ENCODE assay signal across 8 cellular contexts in genomic region chr14:61461808-61462275, GRCh38.
DNase-seq lines count a peak whose midpoint lies in the region; ATAC-seq and TF ChIP-seq lines count a peak whose summit lies in the region.

No MANE protein-coding gene starts in this region.

- no peak for TF ChIP-seq POLR2A in body of pancreas (IDR thresholded peaks at IDR 0.05)

- intact Hi-C loops in body of pancreas (cut with DNase I), result no loop called here

- H3K9me3 ChIP-seq in OCI-LY3 (ENCODE audit: insufficient read depth, low read length) (no peaks in the 10 kb centered on the region), body of pancreas (no peaks in the 10 kb centered on the region)

- DNase-seq in 8988T, result peak; percentile 38
- DNase-seq in DMS79 (lab: John Stamatoyannopoulos, UW), result peak; percentile 54
- DNase-seq in KBM-7, result peak; percentile 86
- peak in 2 of 4 donors; percentile 24 to 62 for DNase-seq in body of pancreas
- peak; percentile 90 for DNase-seq in inferior parietal cortex (ENCODE audit: extremely low spot score)

- 46 to 50% methylated on average over 7 of the region's 7 CpGs for WGBS in body of pancreas, 2 donors

- no peaks in the 10 kb centered on the region for H3K79me2 ChIP-seq in OCI-LY3 (ENCODE audit: low read length)

- ATAC-seq in body of pancreas, result peak; percentile 67
- ATAC-seq in stimulated activated memory B cell treated with anti-CD40 and anti-IgM and Interleukin-4, amounts not matched to agents 10 μg/mL and 1 μg/mL and 100 μg/mL, for 72 hours, result peak; percentile 53
- no peak for ATAC-seq in GM21423 (IDR thresholded peaks at IDR 0.05; ENCODE audit: unreplicated experiment)

- H3K27ac ChIP-seq in OCI-LY3 (ENCODE audit: low read length) (no peak overlapping the region), body of pancreas (no peak overlapping the region)

- H3K36me3 Mint-ChIP-seq in stimulated activated memory B cell treated with anti-CD40 and anti-IgM and Interleukin-4, amounts not matched to agents 10 μg/mL and 1 μg/mL and 100 μg/mL, for 72 hours, result no peaks in the 10 kb centered on the region

- peak overlapping the region; percentile 12 for H3K27ac Mint-ChIP-seq in stimulated activated memory B cell treated with anti-CD40 and anti-IgM and Interleukin-4, amounts not matched to agents 10 μg/mL and 1 μg/mL and 100 μg/mL, for 72 hours

- TF ChIP-seq CTCF in OCI-LY3 (IDR thresholded peaks at IDR 0.05; ENCODE audit: low read depth, low read length), result peak; percentile 83
- TF ChIP-seq CTCF in body of pancreas (IDR thresholded peaks at IDR 0.05), result peak; percentile 59 to 88 (median 82)

- H3K4me3 Mint-ChIP-seq in stimulated activated memory B cell treated with anti-CD40 and anti-IgM and Interleukin-4, amounts not matched to agents 10 μg/mL and 1 μg/mL and 100 μg/mL, for 72 hours, result no peak overlapping the region

- peaks cover 3% of the 10 kb centered on the region for H3K9me3 Mint-ChIP-seq in stimulated activated memory B cell treated with anti-CD40 and anti-IgM and Interleukin-4, amounts not matched to agents 10 μg/mL and 1 μg/mL and 100 μg/mL, for 72 hours

- H3K9ac ChIP-seq in OCI-LY3 (ENCODE audit: low read length), result no peak overlapping the region

- H3K4me1 Mint-ChIP-seq in stimulated activated memory B cell treated with anti-CD40 and anti-IgM and Interleukin-4, amounts not matched to agents 10 μg/mL and 1 μg/mL and 100 μg/mL, for 72 hours, result peaks cover 20% of the 10 kb centered on the region

- in situ Hi-C loops in KBM-7 (cut with MboI; ENCODE audit: low pct_unique_long_range_greater_than_20kb, low sequenced_read_pairs), result loop anchor here (25.0 kb wide), 1 partner anchor 675 kb away; no protein-coding TSS in a partner anchor

- H3K27me3 ChIP-seq in OCI-LY3 (ENCODE audit: low read depth, low read length) (no peaks in the 10 kb centered on the region), body of pancreas (no peaks in the 10 kb centered on the region)

- H3K27me3 Mint-ChIP-seq in stimulated activated memory B cell treated with anti-CD40 and anti-IgM and Interleukin-4, amounts not matched to agents 10 μg/mL and 1 μg/mL and 100 μg/mL, for 72 hours, result no peaks in the 10 kb centered on the region

- H3K4me1 ChIP-seq in OCI-LY3 (ENCODE audit: low read length), result peaks cover 18% of the 10 kb centered on the region
- H3K4me1 ChIP-seq in body of pancreas, result no peaks in the 10 kb centered on the region

- H3K4me3 ChIP-seq in OCI-LY3 (ENCODE audit: low read length), result no peak overlapping the region
- H3K4me3 ChIP-seq in body of pancreas, result no peak overlapping the region

- peak overlapping the region; percentile 32 for H3K4me2 ChIP-seq in OCI-LY3 (ENCODE audit: low read length)

- H4K20me1 ChIP-seq in OCI-LY3 (ENCODE audit: insufficient read depth, low read length), result no peaks in the 10 kb centered on the region

- no peak overlapping the region for H2AFZ ChIP-seq in OCI-LY3 (ENCODE audit: low read depth, low read length)

- H3K36me3 ChIP-seq in OCI-LY3 (replicated peaks; ENCODE audit: low read depth, low read length), result no peaks in the 10 kb centered on the region
- peaks cover 0 to 4% of the 10 kb centered on the region in 2 donors for H3K36me3 ChIP-seq in body of pancreas (replicated peaks in 1 of 2; ENCODE audit: insufficient read depth in 1 of 2, low read depth in 2 of 2)
